In the genomic region with DNA sequence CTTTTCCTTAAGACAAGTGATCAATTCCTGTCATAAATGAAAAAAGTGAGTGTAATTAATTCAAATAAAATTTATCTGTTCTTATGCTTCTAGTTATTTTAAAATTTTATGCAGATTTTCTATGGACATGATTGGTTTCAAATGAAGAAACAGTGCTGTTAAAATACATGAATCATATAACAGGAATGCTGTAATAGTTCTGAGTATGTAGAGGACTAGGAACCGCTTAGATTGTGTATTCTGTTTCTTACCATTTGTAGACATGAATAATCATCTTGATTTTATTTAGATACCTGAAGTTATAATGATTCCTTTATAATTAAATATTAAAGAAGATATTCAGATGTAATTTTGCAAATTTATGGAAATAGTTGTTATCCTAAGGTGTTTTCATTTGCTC, we compare ENCODE assay signal across 10 cellular contexts. TPM values are rescaled to one million over a fixed set of nuclear protein-coding genes. Genes with fewer than 3 reads are reported as not detected.
DNase-seq lines count a peak whose midpoint lies in the region; ATAC-seq and TF ChIP-seq lines count a peak whose summit lies in the region.
"Had no signal": no experiment of that assay in that cellular context is flagged by ENCODE, and none has a peak within 500 bp of the region (broad histone marks: within the 10 kb centered on the region; RNA-seq: fewer than 3 reads in every experiment).

No MANE protein-coding gene starts in this region.

- no TSS peak for BruUV-seq in OCI-LY7 (replicated peaks; lab: Mats Ljungman, UMichigan)

- peaks cover 37% of the 10 kb centered on the region for H3K36me3 Mint-ChIP-seq in T-helper 2 cell treated with Interferon-gamma antibody and Interleukin-4, amounts not matched to agents 5 μg/mL and 100 μg/mL, for 36 hours (ENCODE audit: low read depth)

- peaks cover 44% of the 10 kb centered on the region for H3K4me1 Mint-ChIP-seq in T-helper 2 cell treated with Interferon-gamma antibody and Interleukin-4, amounts not matched to agents 5 μg/mL and 100 μg/mL, for 36 hours (ENCODE audit: low read depth)

- peaks cover 71% of the 10 kb centered on the region for H3K36me3 ChIP-seq in OCI-LY7 (ENCODE audit: insufficient read depth, low read length)

- H3K4me1 ChIP-seq in OCI-LY7 (ENCODE audit: insufficient read depth, low read length, poor library complexity, severe bottlenecking), result peaks cover 37% of the 10 kb centered on the region

- peaks cover 96% of the 10 kb centered on the region for H3K79me2 ChIP-seq in OCI-LY7 (ENCODE audit: insufficient read depth, low read depth, low read length)

- intact Hi-C loops in OCI-LY7 (cut with micrococcal nuclease; ENCODE audit: unreplicated experiment) (no loop called here), Right ventricle myocardium inferior (cut with DNase I) (no loop called here)

- H3K9me3 ChIP-seq in OCI-LY7 (ENCODE audit: low read length), result no peaks in the 10 kb centered on the region

- H4K20me1 ChIP-seq in OCI-LY7 (ENCODE audit: insufficient read depth, low read length), result peaks cover 27% of the 10 kb centered on the region

- DNase-seq in T-helper 2 cell treated with Interferon-gamma antibody and Interleukin-4, amounts not matched to agents 5 μg/mL and 100 μg/mL, for 36 hours (ENCODE audit: low spot score), result no peak
- no peak for DNase-seq in T-helper 2 cell
- DNase-seq in OCI-LY7 (ENCODE audit: low spot score), result no peak
- peak; percentile 70 for DNase-seq in choroid plexus epithelial cell (ENCODE audit: low read depth)
- peak; percentile 56 for DNase-seq in renal cortical epithelial cell (ENCODE audit: low read depth)
- DNase-seq in NOMO-1 treated with dmso at 0.1 percent for 144 hours (lab: John Stamatoyannopoulos, UW; ENCODE audit: unreplicated experiment), result no peak
- no peak for DNase-seq in NCI-H1930 (lab: John Stamatoyannopoulos, UW)
- no peak for DNase-seq in Right ventricle myocardium inferior (ENCODE audit: missing footprints)
- DNase-seq: glutamatergic neuron had no signal

- H3K27ac Mint-ChIP-seq in T-helper 2 cell treated with Interferon-gamma antibody and Interleukin-4, amounts not matched to agents 5 μg/mL and 100 μg/mL, for 36 hours, result peak overlapping the region; percentile 15

- TF ChIP-seq CTCF in OCI-LY7 (conservative IDR thresholded peaks at IDR 0.05; ENCODE audit: low read length) (no peak), choroid plexus epithelial cell (conservative IDR thresholded peaks at IDR 0.05; ENCODE audit: low read depth, low read length) (no peak)

- no peaks in the 10 kb centered on the region for H3K27me3 Mint-ChIP-seq in T-helper 2 cell treated with Interferon-gamma antibody and Interleukin-4, amounts not matched to agents 5 μg/mL and 100 μg/mL, for 36 hours (ENCODE audit: low read depth)

- POLR2A ChIA-PET in OCI-LY7 (lab: Charles Lee), result interaction anchor here (0.6 kb wide), 2 partner anchors 142 to 223 kb away, joined by 3 read pairs; no protein-coding TSS in a partner anchor

- CTCF ChIA-PET in OCI-LY7 (lab: Charles Lee; ENCODE audit: unreplicated experiment), result no interaction called here

- H3K27ac ChIP-seq in OCI-LY7 (ENCODE audit: low read depth, low read length, poor library complexity, severe bottlenecking), result no peak overlapping the region

- H3K9me2 ChIP-seq in OCI-LY7 (ENCODE audit: insufficient read depth, low read length), result no peaks in the 10 kb centered on the region

- no peak for ATAC-seq in Right ventricle myocardium inferior

- peak overlapping the region; percentile 90 for H3K4me2 ChIP-seq in OCI-LY7 (ENCODE audit: low read length)

- peak overlapping the region; percentile 33 for H3K4me3 ChIP-seq in OCI-LY7 (ENCODE audit: low read depth, low read length, poor library complexity, severe bottlenecking)
- H3K4me3 ChIP-seq in choroid plexus epithelial cell (ENCODE audit: low read depth, low read length), result no peak overlapping the region

- H2AFZ ChIP-seq in OCI-LY7 (ENCODE audit: low read length), result no peak overlapping the region

- H3K4me3 Mint-ChIP-seq in T-helper 2 cell treated with Interferon-gamma antibody and Interleukin-4, amounts not matched to agents 5 μg/mL and 100 μg/mL, for 36 hours, result peak overlapping the region; percentile 76

- H3K9me3 Mint-ChIP-seq in T-helper 2 cell treated with Interferon-gamma antibody and Interleukin-4, amounts not matched to agents 5 μg/mL and 100 μg/mL, for 36 hours, result no peaks in the 10 kb centered on the region
- H3K9me3 Mint-ChIP-seq: T-helper 1 cell treated with Interleukin-12 subunit alpha and Interleukin-12 subunit beta and Interleukin-4 antibody, amounts not matched to agents 30 μg/mL and 1 μg/mL, for 36 hours had no signal

RNA-seq across cellular contexts. Expression of gene ACTR2, which starts 3.5 kb away (rescaled TPM):
- total RNA-seq in OCI-LY7 (2014; rRNA removed; shearing (Covaris generic)), result 69.0 and 79.6 TPM in 2 replicates
- 412 and 431 TPM in 2 replicates for total RNA-seq in OCI-LY7 (2022)
- 147 and 222 TPM in 2 replicates for total RNA-seq in renal cortical epithelial cell
- total RNA-seq in Right ventricle myocardium inferior, result 108 TPM

Comparison
In these comparisons a context has a peak if more than half of its experiments do, and no peak if none do; other contexts are left out.
1. DNase-seq: peak in choroid plexus epithelial cell (single experiment) and renal cortical epithelial cell (single experiment); none in T-helper 2 cell treated with Interferon-gamma antibody and Interleukin-4, amounts not matched to agents 5 μg/mL and 100 μg/mL, for 36 hours (single experiment), T-helper 2 cell (0 of 5), OCI-LY7 (single experiment), NOMO-1 treated with dmso at 0.1 percent for 144 hours (single experiment), NCI-H1930 (0 of 2) and Right ventricle myocardium inferior (single experiment).